9 cellular contexts compared by ENCODE assay signal in genomic region chr12:11730299-11731041, GRCh38.
DNase-seq lines count a peak whose midpoint lies in the region; ATAC-seq and TF ChIP-seq lines count a peak whose summit lies in the region.
"Had no signal": no experiment of that assay in that cellular context is flagged by ENCODE, and none has a peak within 500 bp of the region (broad histone marks: within the 10 kb centered on the region; RNA-seq: fewer than 3 reads in every experiment).

No MANE protein-coding gene starts in this region.

- no peaks in the 10 kb centered on the region for H3K27me3 Mint-ChIP-seq in activated CD4-positive, alpha-beta memory T cell treated with anti-CD3 and anti-CD28 coated beads for 36 hours
- H3K27me3 Mint-ChIP-seq in natural killer cell (ENCODE audit: low read depth in 2 of 2) = no peaks in the 10 kb centered on the region

- POLR2A ChIA-PET in activated CD4-positive, alpha-beta memory T cell treated with anti-CD3 and anti-CD28 coated beads for 36 hours (lab: Charles Lee) = interaction anchor here (0.9 to 1.7 kb wide), 4 partner anchors 32 to 81 kb away, joined by 3 to 6 read pairs (median 6); partner anchors contain the start of gene ETV6

- DNase-seq in GM13976 (ENCODE audit: low spot score) = peak; percentile 48
- peak; percentile 10 for DNase-seq in activated CD4-positive, alpha-beta memory T cell treated with anti-CD3 and anti-CD28 coated beads for 36 hours
- DNase-seq in natural killer cell = no peak
- DNase-seq in left ventricle myocardium superior = no peak
- no peak for DNase-seq in gastrocnemius medialis
- no peak for DNase-seq in NCI-H1694 treated with DMSO at 0.1 percent for 48 hours (lab: John Stamatoyannopoulos, UW)

- H3K4me1 ChIP-seq in gastrocnemius medialis = no peaks in the 10 kb centered on the region

- peak; percentile 34 for ATAC-seq in HG02798 (IDR thresholded peaks at IDR 0.05; ENCODE audit: poor library complexity, unreplicated experiment)
- no peak for ATAC-seq in natural killer cell
- ATAC-seq in left ventricle myocardium superior = no peak
- no peak for ATAC-seq in gastrocnemius medialis
- ATAC-seq in HG03520 (IDR thresholded peaks at IDR 0.05; ENCODE audit: unreplicated experiment) = no peak

- peaks cover 14% of the 10 kb centered on the region for H3K36me3 Mint-ChIP-seq in activated CD4-positive, alpha-beta memory T cell treated with anti-CD3 and anti-CD28 coated beads for 36 hours
- no peaks in the 10 kb centered on the region for H3K36me3 Mint-ChIP-seq in natural killer cell

- H3K36me3 ChIP-seq in gastrocnemius medialis = no peaks in the 10 kb centered on the region

- in situ Hi-C loops in GM13976 (cut with MboI; ENCODE audit: low sequenced_read_pairs, unreplicated experiment) = no loop called here
- in situ Hi-C loops in gastrocnemius medialis (cut with MboI; ENCODE audit: low sequenced_read_pairs in 4 of 4) = no loop called here

- intact Hi-C loops in activated CD4-positive, alpha-beta memory T cell treated with anti-CD3 and anti-CD28 coated beads for 36 hours (cut with micrococcal nuclease) = loop anchor here (1.0 to 5.0 kb wide), 8 partner anchors 18 to 302 kb away; no protein-coding TSS in a partner anchor
- intact Hi-C loops in natural killer cell (cut with micrococcal nuclease) (no loop called here), left ventricle myocardium superior (cut with micrococcal nuclease) (no loop called here), gastrocnemius medialis (cut with DNase I; ENCODE audit: low total_unique reads) (loop anchor here (10.0 kb wide), 1 partner anchor 154 kb away; no protein-coding TSS in a partner anchor)

- H3K4me3 Mint-ChIP-seq in activated CD4-positive, alpha-beta memory T cell treated with anti-CD3 and anti-CD28 coated beads for 36 hours = no peak overlapping the region
- no peak overlapping the region for H3K4me3 Mint-ChIP-seq in natural killer cell

- no peak overlapping the region for H3K27ac ChIP-seq in gastrocnemius medialis
- H3K27ac ChIP-seq: KMS-11 had no signal

- no peaks in the 10 kb centered on the region for H3K27me3 ChIP-seq in gastrocnemius medialis

- TF ChIP-seq CTCF in GM13976 (IDR thresholded peaks at IDR 0.05; ENCODE audit: borderline replicate concordance, control extremely low read depth, extremely low read depth, insufficient read depth, missing control alignments) (no peak), natural killer cell (IDR thresholded peaks at IDR 0.05) (no peak), gastrocnemius medialis (IDR thresholded peaks at IDR 0.05 in 4 of 5, conservative IDR thresholded peaks at IDR 0.05 in 1 of 5) (no peak)

- peaks cover 76% of the 10 kb centered on the region for H3K4me1 Mint-ChIP-seq in activated CD4-positive, alpha-beta memory T cell treated with anti-CD3 and anti-CD28 coated beads for 36 hours (ENCODE audit: low read depth)
- H3K4me1 Mint-ChIP-seq in natural killer cell = peaks cover 49 to 71% of the 10 kb centered on the region in 2 donors

- H3K9me3 Mint-ChIP-seq in activated CD4-positive, alpha-beta memory T cell treated with anti-CD3 and anti-CD28 coated beads for 36 hours = no peaks in the 10 kb centered on the region
- peaks cover 0 to 3% of the 10 kb centered on the region in 2 donors for H3K9me3 Mint-ChIP-seq in natural killer cell

- no peaks in the 10 kb centered on the region for H3K9me3 ChIP-seq in gastrocnemius medialis

- H3K4me3 ChIP-seq in gastrocnemius medialis = no peak overlapping the region

- CTCF ChIA-PET in activated CD4-positive, alpha-beta memory T cell treated with anti-CD3 and anti-CD28 coated beads for 36 hours (lab: Charles Lee) = interaction anchor here (0.6 to 1.4 kb wide), 3 partner anchors 72 to 1366 kb away, joined by 3 to 4 read pairs (median 3); no protein-coding TSS in a partner anchor

- peak overlapping the region; percentile 62 for H3K27ac Mint-ChIP-seq in activated CD4-positive, alpha-beta memory T cell treated with anti-CD3 and anti-CD28 coated beads for 36 hours
- H3K27ac Mint-ChIP-seq in natural killer cell = peak overlapping the region; percentile 36 to 70

- no peak for TF ChIP-seq POLR2A in gastrocnemius medialis (IDR thresholded peaks at IDR 0.05)

Comparison
In these comparisons a context has a peak if more than half of its experiments do, and no peak if none do; other contexts are left out.
1. DNase-seq: peak in GM13976 (single experiment) and activated CD4-positive, alpha-beta memory T cell treated with anti-CD3 and anti-CD28 coated beads for 36 hours (single experiment); none in natural killer cell (single experiment), left ventricle myocardium superior (single experiment), gastrocnemius medialis (0 of 2) and NCI-H1694 treated with DMSO at 0.1 percent for 48 hours (single experiment).
2. intact Hi-C loops: an anchor here in activated CD4-positive, alpha-beta memory T cell treated with anti-CD3 and anti-CD28 coated beads for 36 hours (1.0 to 5.0 kb wide) and gastrocnemius medialis (10.0 kb wide); none called in natural killer cell and left ventricle myocardium superior.